17 cellular contexts compared by ENCODE assay signal in the genomic region with DNA sequence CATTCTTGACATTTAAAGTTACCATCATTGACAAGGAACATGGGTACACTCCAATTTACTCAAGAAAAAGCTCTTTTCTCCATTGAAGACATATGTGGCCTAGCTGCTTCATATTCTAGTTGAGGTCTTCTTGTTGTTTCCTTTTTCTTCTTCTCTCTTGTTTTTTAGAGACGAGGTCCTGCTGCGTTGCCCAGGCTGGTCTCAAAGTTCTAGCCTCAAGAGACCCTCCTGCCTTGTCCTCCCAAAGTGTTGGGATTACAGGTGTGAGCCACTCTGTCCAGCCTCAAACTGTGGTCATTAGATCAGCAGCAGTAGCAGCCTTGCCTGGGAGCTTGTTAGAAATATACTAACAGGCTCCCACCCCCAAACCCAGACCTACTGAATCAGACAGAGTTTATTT. TPM values are rescaled to one million over a fixed set of nuclear protein-coding genes. Genes with fewer than 3 reads are reported as not detected.
"Had no signal": no experiment of that assay in that cellular context is flagged by ENCODE, and none has a peak within 500 bp of the region (broad histone marks: within the 10 kb centered on the region; RNA-seq: fewer than 3 reads in every experiment).

No MANE protein-coding gene starts in this region.

RNA-seq across cellular contexts. Expression of gene GSTT4, which starts 12.2 kb away (rescaled TPM):
- total RNA-seq: activated B cell treated with CpG ODN at 0.5 μM for 24 hours; activated CD4-positive, alpha-beta memory T cell treated with anti-CD3 and anti-CD28 coated beads, Interleukin-2, amount 10 ng/mL, durations not matched to agents 7 days and 5 days; activated CD4-positive, alpha-beta T cell treated with anti-CD3 and anti-CD28 coated beads, Interleukin-2, amount 10 ng/mL, durations not matched to agents 7 days and 5 days; activated CD8-positive, alpha-beta memory T cell treated with anti-CD3 and anti-CD28 coated beads, Interleukin-2, amount 10 ng/mL, durations not matched to agents 7 days and 5 days; activated CD8-positive, alpha-beta T cell treated with anti-CD3 and anti-CD28 coated beads, Interleukin-2, amount 10 ng/mL, durations not matched to agents 7 days and 5 days; activated naive CD4-positive, alpha-beta T cell treated with anti-CD3 and anti-CD28 coated beads for 36 hours; activated naive CD4-positive, alpha-beta T cell treated with anti-CD3 and anti-CD28 coated beads, Interleukin-2, amount 50 U/mL, for 72 hours; activated naive CD8-positive, alpha-beta T cell treated with anti-CD3 and anti-CD28 coated beads for 36 hours; adrenal gland; aorta; astrocyte; body of pancreas; breast epithelium; cardiac septum; cerebellum; T-cell; T-helper 1 cell treated with Interleukin-12 subunit alpha and Interleukin-12 subunit beta and Interleukin-4 antibody, amounts not matched to agents 30 ng/mL and 1 ng/mL, for 36 hours had no signal

RNA-seq across cellular contexts. Expression of gene GSTT2, which starts 13.1 kb away (rescaled TPM):
- total RNA-seq: activated B cell treated with CpG ODN at 0.5 μM for 24 hours; activated CD4-positive, alpha-beta memory T cell treated with anti-CD3 and anti-CD28 coated beads, Interleukin-2, amount 10 ng/mL, durations not matched to agents 7 days and 5 days; activated CD4-positive, alpha-beta T cell treated with anti-CD3 and anti-CD28 coated beads, Interleukin-2, amount 10 ng/mL, durations not matched to agents 7 days and 5 days; activated CD8-positive, alpha-beta memory T cell treated with anti-CD3 and anti-CD28 coated beads, Interleukin-2, amount 10 ng/mL, durations not matched to agents 7 days and 5 days; activated CD8-positive, alpha-beta T cell treated with anti-CD3 and anti-CD28 coated beads, Interleukin-2, amount 10 ng/mL, durations not matched to agents 7 days and 5 days; activated naive CD4-positive, alpha-beta T cell treated with anti-CD3 and anti-CD28 coated beads for 36 hours; activated naive CD8-positive, alpha-beta T cell treated with anti-CD3 and anti-CD28 coated beads for 36 hours; astrocyte; body of pancreas; breast epithelium; cerebellum; T-cell; T-helper 1 cell treated with Interleukin-12 subunit alpha and Interleukin-12 subunit beta and Interleukin-4 antibody, amounts not matched to agents 30 ng/mL and 1 ng/mL, for 36 hours had no signal

RNA-seq across cellular contexts. Expression of gene DDTL, which starts 26.4 kb away (rescaled TPM):
- total RNA-seq: activated CD8-positive, alpha-beta memory T cell treated with anti-CD3 and anti-CD28 coated beads, Interleukin-2, amount 10 ng/mL, durations not matched to agents 7 days and 5 days; activated CD8-positive, alpha-beta T cell treated with anti-CD3 and anti-CD28 coated beads, Interleukin-2, amount 10 ng/mL, durations not matched to agents 7 days and 5 days; activated naive CD8-positive, alpha-beta T cell treated with anti-CD3 and anti-CD28 coated beads for 36 hours had no signal
